In genomic region chr9:126625329-126626116, GRCh38 we compare ENCODE assay signal across 11 cellular contexts. TPM values are rescaled to one million over a fixed set of nuclear protein-coding genes. Genes with fewer than 3 reads are reported as not detected.
DNase-seq lines count a peak whose midpoint lies in the region; ATAC-seq lines count a peak whose summit lies in the region.
"Had no signal": no experiment of that assay in that cellular context is flagged by ENCODE, and none has a peak within 500 bp of the region (broad histone marks: within the 10 kb centered on the region; RNA-seq: fewer than 3 reads in every experiment).

No MANE protein-coding gene starts in this region.

- H3F3A ChIP-seq in GM23248 (ENCODE audit: insufficient read depth) = no peaks in the 10 kb centered on the region

- peaks cover 90% of the 10 kb centered on the region for H3K27me3 Mint-ChIP-seq in T-helper 17 cell

- H3K4me3 ChIP-seq in iPS-18a (ENCODE audit: low read length) (peak overlapping the region; percentile 48), skin epidermis (peak overlapping the region in 5 of 7 experiments; percentile 15 to 28 (median 21)), GM23248 (no peak overlapping the region)

- H4K20me1 ChIP-seq in GM23248 (ENCODE audit: insufficient read depth) = no peaks in the 10 kb centered on the region

- H3K36me3 Mint-ChIP-seq in T-helper 17 cell (ENCODE audit: low read depth) = no peaks in the 10 kb centered on the region

- in situ Hi-C loops in GM23248 (cut with MboI) = no loop called here

- no peaks in the 10 kb centered on the region for H3K9me2 ChIP-seq in GM23248 (ENCODE audit: insufficient read depth)

- no peaks in the 10 kb centered on the region for H3K79me2 ChIP-seq in GM23248 (ENCODE audit: insufficient read depth)

- ATAC-seq in T-helper 17 cell = no peak

- H3K27me3 ChIP-seq in iPS-18a (ENCODE audit: control insufficient read depth, insufficient read depth, low read length) = peaks cover 100% of the 10 kb centered on the region
- H3K27me3 ChIP-seq in GM23248 (replicated peaks; ENCODE audit: insufficient read depth) = peaks cover 45% of the 10 kb centered on the region

- H3K9me3 ChIP-seq in T-helper 17 cell (ENCODE audit: control insufficient read depth, low read length, poor library complexity, severe bottlenecking) (no peaks in the 10 kb centered on the region), iPS-18a (ENCODE audit: control insufficient read depth, low read depth, low read length) (no peaks in the 10 kb centered on the region), GM23248 (ENCODE audit: low read depth) (no peaks in the 10 kb centered on the region)

- no peak overlapping the region for H2AFZ ChIP-seq in GM23248

- peaks cover 12% of the 10 kb centered on the region for H3K4me1 Mint-ChIP-seq in T-helper 17 cell

- H3K27ac ChIP-seq in iPS-18a (ENCODE audit: low read length) (no peak overlapping the region), skin epidermis (no peak overlapping the region), GM23248 (no peak overlapping the region)
- H3K27ac ChIP-seq: 22Rv1 had no signal

- WGBS in GM23248 (ENCODE audit: low coverage in 1 of 2, low lambda C conversion rate in 2 of 2, missing lambda C conversion rate in 2 of 2), 2 experiments = 61 to 73% methylated on average over 51 to 64 of the region's 64 CpGs

- peak; percentile 22 for DNase-seq in DMS 273 (lab: John Stamatoyannopoulos, UW; ENCODE audit: unreplicated experiment)
- DNase-seq in DMS 273 treated with DMSO at 0.1 percent for 48 hours (lab: John Stamatoyannopoulos, UW) = no peak
- DNase-seq in T-helper 17 cell = no peak
- no peak for DNase-seq in NCI-H2196 (lab: John Stamatoyannopoulos, UW; ENCODE audit: unreplicated experiment)
- no peak for DNase-seq in GM23248
- DNase-seq in activated gamma-delta T cell (lab: John Stamatoyannopoulos, UW) = no peak
- DNase-seq: NCI-H2107; stimulated activated CD4-positive, alpha-beta T cell treated with anti-CD3 and anti-CD28 coated beads, Interleukin-12 subunit alpha, Interleukin-12 subunit beta, amount 100 ng/mL, for 4 hours had no signal

- no peak overlapping the region for H3K27ac Mint-ChIP-seq in T-helper 17 cell

- H3K9ac ChIP-seq in iPS-18a (ENCODE audit: low read length) (no peak overlapping the region), GM23248 (no peak overlapping the region)

- no peaks in the 10 kb centered on the region for H3K36me3 ChIP-seq in iPS-18a (ENCODE audit: control insufficient read depth, low read depth, low read length)
- no peaks in the 10 kb centered on the region for H3K36me3 ChIP-seq in GM23248 (ENCODE audit: low read depth)

- peak overlapping the region; percentile 88 for H3K4me3 Mint-ChIP-seq in T-helper 17 cell

- H3K4me2 ChIP-seq in GM23248 (ENCODE audit: unreplicated experiment) = no peak overlapping the region

- H3K4me1 ChIP-seq in iPS-18a (ENCODE audit: control insufficient read depth, low read depth, low read length) (peaks cover 25% of the 10 kb centered on the region), GM23248 (ENCODE audit: insufficient read depth) (no peaks in the 10 kb centered on the region)

RNA-seq across cellular contexts. Expression of gene LMX1B, which starts 11.8 kb away (rescaled TPM):
- not detected for total RNA-seq in T-helper 17 cell
- total RNA-seq in GM23248 (2014; rRNA removed; shearing (Covaris generic)) = not detected in 2 replicates
- not detected in 2 replicates for polyA plus RNA-seq in GM23248 (2016; fragmentation: Nextera tagmentation; extraction: Ambion mirVana)
